In genomic region chr19:35718345-35719041, GRCh38 we compare ENCODE assay signal across 8 cellular contexts. TPM values are rescaled to one million over a fixed set of nuclear protein-coding genes. Genes with fewer than 3 reads are reported as not detected.
DNase-seq lines count a peak whose midpoint lies in the region; ATAC-seq, FAIRE-seq and TF ChIP-seq lines count a peak whose summit lies in the region.

No MANE protein-coding gene starts in this region.

- H3K27me3 ChIP-seq in H1 (replicated peaks in 1 of 4; ENCODE audit: control insufficient read depth in 3 of 4, extremely low read depth in 1 of 4, insufficient read depth in 3 of 4, low read length in 3 of 4) (no peaks in the 10 kb centered on the region), muscle layer of colon (ENCODE audit: control insufficient read depth in 1 of 2, insufficient read depth in 2 of 2, low read length in 2 of 2) (no peaks in the 10 kb centered on the region), tibial artery (no peaks in the 10 kb centered on the region)

- TF ChIP-seq RAD21 in H1 (IDR thresholded peaks at IDR 0.05 in 1 of 2, conservative IDR thresholded peaks at IDR 0.05 in 1 of 2; ENCODE audit: low read depth in 2 of 2, low read length in 2 of 2), result no peak

- H4K20me1 ChIP-seq in H1 (replicated peaks in 1 of 2; ENCODE audit: control insufficient read depth in 1 of 2, insufficient read depth in 2 of 2, low read length in 2 of 2), result peaks cover 11% of the 10 kb centered on the region in 2 experiments

- CTCF ChIA-PET in activated CD4-positive, alpha-beta memory T cell treated with anti-CD3 and anti-CD28 coated beads for 36 hours (lab: Charles Lee), result interaction anchor here (0.8 to 1.4 kb wide), 6 partner anchors 20 to 101 kb away, joined by 3 to 12 read pairs (median 4); partner anchors contain the start of genes COX6B1 and LIN37
- CTCF ChIA-PET in H1 (lab: Charles Lee; ENCODE audit: partially characterized antibody), result interaction anchor here (1.0 to 11.8 kb wide), 3 partner anchors 20 to 101 kb away, joined by 3 to 80 read pairs (median 6); partner anchors contain the start of gene IGFLR1

- DNase-seq in GM12865 (ENCODE audit: low read depth) (peak; percentile 65), H1 (ENCODE audit: low read depth in 1 of 2, low spot score in 2 of 2) (peak in 1 of 2 experiments; percentile 62), tibial artery (no peak), DMS153 (lab: John Stamatoyannopoulos, UW) (no peak), NCI-H526 treated with DMSO at 0.1 percent for 48 hours (lab: John Stamatoyannopoulos, UW) (no peak)
- peak; percentile 69 for DNase-seq in activated CD4-positive, alpha-beta memory T cell treated with anti-CD3 and anti-CD28 coated beads for 36 hours

- no peak overlapping the region for H3K14ac ChIP-seq in H1 (ENCODE audit: insufficient read length)

- no peak overlapping the region for H2BK5ac ChIP-seq in H1 (ENCODE audit: low read depth, low read length)

- intact Hi-C loops in activated CD4-positive, alpha-beta memory T cell treated with anti-CD3 and anti-CD28 coated beads for 36 hours (cut with micrococcal nuclease), result loop anchor here (10.0 kb wide), 2 partner anchors 396 to 496 kb away; partner anchors contain the start of genes OVOL3, POLR2I, TBCB and ZNF146
- intact Hi-C loops in tibial artery (cut with DNase I; ENCODE audit: low total_unique reads), result loop anchor here (5.0 to 10.0 kb wide), 3 partner anchors 39 to 594 kb away; partner anchors contain the start of genes HSPB6, PROSER3 and TMEM147

- peak overlapping the region; percentile 80 to 97 for H3K4me2 ChIP-seq in H1 (ENCODE audit: insufficient read depth in 1 of 2, low read depth in 2 of 2, low read length in 2 of 2)

- H3K56ac ChIP-seq in H1 (replicated peaks; ENCODE audit: insufficient read length, low read depth, low read length), result peak overlapping the region; percentile 37

- peaks cover 29% of the 10 kb centered on the region for H3K4me1 Mint-ChIP-seq in activated CD4-positive, alpha-beta memory T cell treated with anti-CD3 and anti-CD28 coated beads for 36 hours (ENCODE audit: low read depth)

- no peak overlapping the region for H2BK120ac ChIP-seq in H1 (replicated peaks; ENCODE audit: low read depth, low read length)

- peak overlapping the region; percentile 93 for H3K27ac Mint-ChIP-seq in activated CD4-positive, alpha-beta memory T cell treated with anti-CD3 and anti-CD28 coated beads for 36 hours

- H3K9me3 ChIP-seq in H1 (ENCODE audit: insufficient read depth in 2 of 2, low read depth in 1 of 2, low read length in 1 of 2) (no peaks in the 10 kb centered on the region), muscle layer of colon (ENCODE audit: low read length) (no peaks in the 10 kb centered on the region), tibial artery (no peaks in the 10 kb centered on the region)

- ATAC-seq in HG03521 (IDR thresholded peaks at IDR 0.05; ENCODE audit: unreplicated experiment), result peak; percentile 9

- WGBS in H1 (ENCODE audit: extremely low coverage in 1 of 2, insufficient coverage in 1 of 2, insufficient read length in 1 of 2, insufficient replicate concordance in 2 of 2, low coverage in 1 of 2, low lambda C conversion rate in 2 of 2, missing lambda C conversion rate in 1 of 2), 2 experiments, result 8% methylated on average over 23 of the region's 42 CpGs; no CpG with 5 or more reads in 1 of the 2 experiments

- no peaks in the 10 kb centered on the region for H3K9me3 Mint-ChIP-seq in activated CD4-positive, alpha-beta memory T cell treated with anti-CD3 and anti-CD28 coated beads for 36 hours

- peak overlapping the region; percentile 85 for H3K4me3 ChIP-seq in GM12865 (ENCODE audit: low read depth, low read length)
- H3K4me3 ChIP-seq in H1 (ENCODE audit: extremely low read depth in 1 of 4, insufficient read depth in 2 of 4, low read depth in 3 of 4, low read length in 4 of 4), result peak overlapping the region; percentile 70 to 89 (median 85)
- peak overlapping the region; percentile 81 to 89 for H3K4me3 ChIP-seq in muscle layer of colon (ENCODE audit: low read depth in 1 of 2, low read length in 2 of 2)
- H3K4me3 ChIP-seq in tibial artery, result peak overlapping the region; percentile 64 to 95

- H3K9ac ChIP-seq in H1 (replicated peaks in 1 of 4; ENCODE audit: extremely low read depth in 1 of 4, low read depth in 3 of 4, low read length in 3 of 4) (peak overlapping the region; percentile 51 to 86 (median 64); a peak in 6 of 7 replicates), muscle layer of colon (ENCODE audit: low read length) (peak overlapping the region; percentile 68)

- no peak for FAIRE-seq in H1 (lab: Jason Lieb, UNC)

- H2AK5ac ChIP-seq in H1 (ENCODE audit: low read depth, low read length), result no peak overlapping the region

- no peak for TF ChIP-seq CTCF in GM12865 (IDR thresholded peaks at IDR 0.05; ENCODE audit: insufficient read depth, low read depth, low read length, missing control alignments)
- no peak for TF ChIP-seq CTCF in H1 (IDR thresholded peaks at IDR 0.05; ENCODE audit: control extremely low read depth in 1 of 3, insufficient read depth in 1 of 3, low read depth in 1 of 3, low read length in 3 of 3)
- no peak for TF ChIP-seq CTCF in tibial artery (IDR thresholded peaks at IDR 0.05)

- H3K4me1 ChIP-seq in H1 (replicated peaks in 1 of 4; ENCODE audit: control insufficient read depth in 3 of 4, insufficient read depth in 4 of 4, low read length in 3 of 4) (peaks cover 0 to 25% (median 17%) of the 10 kb centered on the region in 4 experiments; a peak in 6 of 7 replicates), muscle layer of colon (ENCODE audit: insufficient read depth, low read length) (peaks cover 21% of the 10 kb centered on the region), tibial artery (peaks cover 0 to 36% (median 26%) of the 10 kb centered on the region in 4 donors)

- peaks cover 67% of the 10 kb centered on the region for H3K36me3 Mint-ChIP-seq in activated CD4-positive, alpha-beta memory T cell treated with anti-CD3 and anti-CD28 coated beads for 36 hours

- no peak overlapping the region; the same call in 1 of the 2 replicates for H3K18ac ChIP-seq in H1 (ENCODE audit: extremely low read depth, low read length)

- H3K27me3 Mint-ChIP-seq in activated CD4-positive, alpha-beta memory T cell treated with anti-CD3 and anti-CD28 coated beads for 36 hours, result peaks cover 1% of the 10 kb centered on the region

- H2BK15ac ChIP-seq in H1 (ENCODE audit: low read length), result no peak overlapping the region

- H3K79me1 ChIP-seq in H1 (ENCODE audit: low read depth, low read length), result peaks cover 8% of the 10 kb centered on the region

- peak overlapping the region; percentile 94 for H3K4me3 Mint-ChIP-seq in activated CD4-positive, alpha-beta memory T cell treated with anti-CD3 and anti-CD28 coated beads for 36 hours

- H3K4ac ChIP-seq in H1 (replicated peaks; ENCODE audit: insufficient read length, low read depth, low read length), result no peak overlapping the region

- peaks cover 10 to 28% (median 15%) of the 10 kb centered on the region in 4 experiments; a peak in 7 of 8 replicates for H3K36me3 ChIP-seq in H1 (ENCODE audit: control insufficient read depth in 2 of 4, insufficient read depth in 4 of 4, low read length in 3 of 4)
- H3K36me3 ChIP-seq in muscle layer of colon (ENCODE audit: insufficient read depth, low read length), result peaks cover 30% of the 10 kb centered on the region
- peaks cover 24 to 42% (median 32%) of the 10 kb centered on the region in 3 donors for H3K36me3 ChIP-seq in tibial artery

- peaks cover 0 to 20% of the 10 kb centered on the region in 2 experiments; a peak in 3 of 4 replicates for H3K79me2 ChIP-seq in H1 (ENCODE audit: control insufficient read depth in 1 of 2, insufficient read depth in 2 of 2, low read length in 2 of 2)

- H3K27ac ChIP-seq in H1 (ENCODE audit: low read depth, low read length) (no peak overlapping the region; the same call in 1 of the 2 replicates), muscle layer of colon (ENCODE audit: low read depth, low read length) (peak overlapping the region; percentile 84), tibial artery (peak overlapping the region; percentile 77 to 86)

- no peak overlapping the region for H2BK12ac ChIP-seq in H1 (ENCODE audit: low read depth, low read length)

- no peak overlapping the region for H2AFZ ChIP-seq in H1 (ENCODE audit: low read length)

- H4K91ac ChIP-seq in H1 (replicated peaks; ENCODE audit: insufficient read length, low read length), result no peak overlapping the region

- no peak overlapping the region for H4K5ac ChIP-seq in H1 (ENCODE audit: insufficient read length, low read depth, low read length)

- H2BK20ac ChIP-seq in H1 (ENCODE audit: low read length), result no peak overlapping the region

- TF ChIP-seq POLR2A in H1 (IDR thresholded peaks at IDR 0.05; ENCODE audit: control extremely low read depth in 1 of 2, low read depth in 2 of 2, low read length in 2 of 2), result no peak

- POLR2A ChIA-PET in activated CD4-positive, alpha-beta memory T cell treated with anti-CD3 and anti-CD28 coated beads for 36 hours (lab: Charles Lee), result interaction anchor here (0.7 to 3.8 kb wide), 14 partner anchors 10 to 165 kb away, joined by 3 to 34 read pairs (median 6); partner anchors contain the start of genes IGFLR1, LIN37, PSENEN and U2AF1L4
- POLR2A ChIA-PET in H1 (lab: Charles Lee; ENCODE audit: partially characterized antibody), result interaction anchor here (0.6 to 5.0 kb wide), 12 partner anchors 9 to 212 kb away, joined by 3 to 54 read pairs (median 4); partner anchors contain the start of genes PSENEN and U2AF1L4

- no peak for TF ChIP-seq EP300 in H1 (IDR thresholded peaks at IDR 0.05; ENCODE audit: borderline replicate concordance in 1 of 2, low read depth in 2 of 2, low read length in 2 of 2)

- peaks cover 13% of the 10 kb centered on the region for H3K23me2 ChIP-seq in H1 (ENCODE audit: low read depth, low read length)

- H3K23ac ChIP-seq in H1 (ENCODE audit: insufficient read length), result no peak overlapping the region

- H4K8ac ChIP-seq in H1 (ENCODE audit: extremely low read depth, insufficient read depth, low read length), result peak overlapping the region; percentile 69

RNA-seq across cellular contexts. Expression of gene KMT2B, which starts 0.7 kb away (rescaled TPM):
- total RNA-seq in activated CD4-positive, alpha-beta memory T cell treated with anti-CD3 and anti-CD28 coated beads for 36 hours, result 10 to 100 TPM; 47.0 to 54.2 TPM
- total RNA-seq in H1 (2021; fragmentation: NEBNext Ultra II Directional; extraction: Animal tissue kit (Norgen Biotek cat#: 25700)), result 38.6 and 41.5 TPM in 2 replicates
- polyA plus RNA-seq in H1 (2011; rRNA removed), result 26.7 and 42.2 TPM in 2 replicates
- polyA plus RNA-seq in H1 (2011; cell fraction: cytosol; rRNA removed), result 19.2 TPM
- 120 TPM for polyA plus RNA-seq in H1 (2011; cell fraction: nucleus; rRNA removed)
- 51.6 to 57.0 TPM (median 55.5 TPM) in 4 replicates for polyA plus RNA-seq in H1 (2012, experiment 1 of 2)
- 34.0 TPM for polyA plus RNA-seq in H1 (2012, experiment 2 of 2)
- polyA plus RNA-seq in H1 (2013, experiment 1 of 2), result 22.7 TPM
- polyA plus RNA-seq in H1 (2013, experiment 2 of 2), result 21.2 TPM
- polyA minus RNA-seq in H1 (2011; rRNA and poly(A)+ RNA removed), result 15.9 and 19.0 TPM in 2 replicates
- polyA minus RNA-seq in H1 (2011; cell fraction: cytosol; rRNA and poly(A)+ RNA removed), result 24.6 TPM
- 25.7 TPM for polyA minus RNA-seq in H1 (2011; cell fraction: nucleus; rRNA and poly(A)+ RNA removed)

RNA-seq across cellular contexts. Expression of gene ZBTB32, which starts 14.1 kb away (rescaled TPM):
- total RNA-seq in activated CD4-positive, alpha-beta memory T cell treated with anti-CD3 and anti-CD28 coated beads for 36 hours, result 100 to 1,000 TPM; 226 to 228 TPM
- total RNA-seq in H1 (2021; fragmentation: NEBNext Ultra II Directional; extraction: Animal tissue kit (Norgen Biotek cat#: 25700)), result 0.42 and 0.50 TPM in 2 replicates
- 0.11 and 0.17 TPM in 2 replicates for polyA plus RNA-seq in H1 (2011; rRNA removed)
- 0.08 TPM for polyA plus RNA-seq in H1 (2011; cell fraction: cytosol; rRNA removed)
- polyA plus RNA-seq in H1 (2011; cell fraction: nucleus; rRNA removed), result 0.30 TPM
- 0.39 to 1.1 TPM (median 0.93 TPM) in 4 replicates for polyA plus RNA-seq in H1 (2012, experiment 1 of 2)
- 0.39 TPM for polyA plus RNA-seq in H1 (2012, experiment 2 of 2)
- polyA plus RNA-seq in H1 (2013, experiment 1 of 2), result 0.08 TPM
- polyA plus RNA-seq in H1 (2013, experiment 2 of 2), result 0.07 TPM
- not detected in 2 replicates for polyA minus RNA-seq in H1 (2011; rRNA and poly(A)+ RNA removed)
- polyA minus RNA-seq in H1 (2011; cell fraction: cytosol; rRNA and poly(A)+ RNA removed), result not detected
- not detected for polyA minus RNA-seq in H1 (2011; cell fraction: nucleus; rRNA and poly(A)+ RNA removed)

RNA-seq across cellular contexts. Expression of gene IGFLR1, which starts 23.8 kb away (rescaled TPM):
- 10 to 100 TPM; 90.1 to 92.8 TPM for total RNA-seq in activated CD4-positive, alpha-beta memory T cell treated with anti-CD3 and anti-CD28 coated beads for 36 hours
- total RNA-seq in H1 (2021; fragmentation: NEBNext Ultra II Directional; extraction: Animal tissue kit (Norgen Biotek cat#: 25700)), result 8.4 and 12.2 TPM in 2 replicates
- 28.9 and 40.3 TPM in 2 replicates for polyA plus RNA-seq in H1 (2011; rRNA removed)
- 18.4 TPM for polyA plus RNA-seq in H1 (2011; cell fraction: cytosol; rRNA removed)
- polyA plus RNA-seq in H1 (2011; cell fraction: nucleus; rRNA removed), result 21.5 TPM
- polyA plus RNA-seq in H1 (2012, experiment 1 of 2), result 8.9 to 15.1 TPM (median 14.9 TPM) in 4 replicates
- 22.9 TPM for polyA plus RNA-seq in H1 (2012, experiment 2 of 2)
- polyA plus RNA-seq in H1 (2013, experiment 1 of 2), result 8.9 TPM
- 9.4 TPM for polyA plus RNA-seq in H1 (2013, experiment 2 of 2)
- 3.0 and 5.6 TPM in 2 replicates for polyA minus RNA-seq in H1 (2011; rRNA and poly(A)+ RNA removed)
- polyA minus RNA-seq in H1 (2011; cell fraction: cytosol; rRNA and poly(A)+ RNA removed), result 9.5 TPM
- polyA minus RNA-seq in H1 (2011; cell fraction: nucleus; rRNA and poly(A)+ RNA removed), result 8.9 TPM

RNA-seq across cellular contexts. Expression of gene U2AF1L4, which starts 26.7 kb away (rescaled TPM):
- 10 to 100 TPM; 34.6 to 37.8 TPM for total RNA-seq in activated CD4-positive, alpha-beta memory T cell treated with anti-CD3 and anti-CD28 coated beads for 36 hours
- total RNA-seq in H1 (2021; fragmentation: NEBNext Ultra II Directional; extraction: Animal tissue kit (Norgen Biotek cat#: 25700)), result 15.1 and 18.5 TPM in 2 replicates
- polyA plus RNA-seq in H1 (2011; rRNA removed), result 32.7 TPM in 2 replicates
- 24.5 TPM for polyA plus RNA-seq in H1 (2011; cell fraction: cytosol; rRNA removed)
- 39.3 TPM for polyA plus RNA-seq in H1 (2011; cell fraction: nucleus; rRNA removed)
- polyA plus RNA-seq in H1 (2012, experiment 1 of 2), result 21.7 to 23.2 TPM (median 22.7 TPM) in 4 replicates
- polyA plus RNA-seq in H1 (2012, experiment 2 of 2), result 26.5 TPM
- polyA plus RNA-seq in H1 (2013, experiment 1 of 2), result 17.4 TPM
- polyA plus RNA-seq in H1 (2013, experiment 2 of 2), result 17.0 TPM
- polyA minus RNA-seq in H1 (2011; rRNA and poly(A)+ RNA removed), result 8.2 and 12.0 TPM in 2 replicates
- polyA minus RNA-seq in H1 (2011; cell fraction: cytosol; rRNA and poly(A)+ RNA removed), result 7.4 TPM
- polyA minus RNA-seq in H1 (2011; cell fraction: nucleus; rRNA and poly(A)+ RNA removed), result 11.6 TPM

RNA-seq across cellular contexts. Expression of gene PSENEN, which starts 27.0 kb away (rescaled TPM):
- 10 to 100 TPM; 46.7 to 47.9 TPM for total RNA-seq in activated CD4-positive, alpha-beta memory T cell treated with anti-CD3 and anti-CD28 coated beads for 36 hours
- 75.3 and 80.2 TPM in 2 replicates for total RNA-seq in H1 (2021; fragmentation: NEBNext Ultra II Directional; extraction: Animal tissue kit (Norgen Biotek cat#: 25700))
- polyA plus RNA-seq in H1 (2011; rRNA removed), result 66.7 and 73.9 TPM in 2 replicates
- polyA plus RNA-seq in H1 (2011; cell fraction: cytosol; rRNA removed), result 38.4 TPM
- polyA plus RNA-seq in H1 (2011; cell fraction: nucleus; rRNA removed), result 68.8 TPM
- polyA plus RNA-seq in H1 (2012, experiment 1 of 2), result 64.8 to 80.3 TPM (median 70.7 TPM) in 4 replicates
- polyA plus RNA-seq in H1 (2012, experiment 2 of 2), result 71.3 TPM
- polyA plus RNA-seq in H1 (2013, experiment 1 of 2), result 143 TPM
- 164 TPM for polyA plus RNA-seq in H1 (2013, experiment 2 of 2)
- 38.7 and 46.2 TPM in 2 replicates for polyA minus RNA-seq in H1 (2011; rRNA and poly(A)+ RNA removed)
- 25.5 TPM for polyA minus RNA-seq in H1 (2011; cell fraction: cytosol; rRNA and poly(A)+ RNA removed)
- 17.1 TPM for polyA minus RNA-seq in H1 (2011; cell fraction: nucleus; rRNA and poly(A)+ RNA removed)

Comparison
In these comparisons a context has a peak if more than half of its experiments do, and no peak if none do; other contexts are left out.
1. DNase-seq: peak in GM12865 (single experiment) and activated CD4-positive, alpha-beta memory T cell treated with anti-CD3 and anti-CD28 coated beads for 36 hours (single experiment); none in tibial artery (0 of 2), DMS153 (single experiment) and NCI-H526 treated with DMSO at 0.1 percent for 48 hours (single experiment).
2. RNA of gene ZBTB32, which starts 14.1 kb away (total RNA-seq): 226 to 228 TPM in activated CD4-positive, alpha-beta memory T cell treated with anti-CD3 and anti-CD28 coated beads for 36 hours; 0.42 to 0.50 TPM in H1; every median in the first group is over 100 times any median in the second.
3. Peak in every context shown above with its lines, with median percentiles within 50 percentile points of each other: H3K4me3 ChIP-seq.